ENCODE assay signal across 22 cellular contexts in genomic region chr10:132302911-132303310, GRCh38.
"Had no signal": no experiment of that assay in that cellular context is flagged by ENCODE, and none has a peak within 500 bp of the region (broad histone marks: within the 10 kb centered on the region; RNA-seq: fewer than 3 reads in every experiment).

No MANE protein-coding gene starts in this region.

- H3K27me3 Mint-ChIP-seq: activated CD8-positive, alpha-beta T cell treated with anti-CD3 and anti-CD28 coated beads for 36 hours; T-helper 17 cell had no signal

- H2AFZ ChIP-seq: parathyroid adenoma had no signal

- H3K9ac ChIP-seq: parathyroid adenoma had no signal

- H3K9me3 ChIP-seq: colonic mucosa, gastrocnemius medialis, left ventricle myocardium inferior, neutrophil, transverse colon, vagina had no signal

- H3K36me3 ChIP-seq: colonic mucosa, gastrocnemius medialis, left ventricle myocardium inferior, neutrophil, transverse colon, vagina had no signal

- H3K9me3 Mint-ChIP-seq: activated CD8-positive, alpha-beta T cell treated with anti-CD3 and anti-CD28 coated beads for 36 hours; activated naive CD4-positive, alpha-beta T cell treated with anti-CD3 and anti-CD28 coated beads, Interleukin-2, amount 50 U/mL, for 72 hours; activated T-cell treated with anti-CD3 and anti-CD28 coated beads, Interleukin-2, amount 50 U/mL, for 24 hours had no signal

- H3K27ac Mint-ChIP-seq: activated CD8-positive, alpha-beta T cell treated with anti-CD3 and anti-CD28 coated beads for 36 hours; activated naive CD4-positive, alpha-beta T cell treated with anti-CD3 and anti-CD28 coated beads, Interleukin-2, amount 50 U/mL, for 72 hours; activated T-cell treated with anti-CD3 and anti-CD28 coated beads, Interleukin-2, amount 50 U/mL, for 24 hours had no signal

- H3K36me3 Mint-ChIP-seq: naive thymus-derived CD4-positive, alpha-beta T cell had no signal

- H3K4me3 ChIP-seq: colonic mucosa, gastrocnemius medialis, left ventricle myocardium inferior, transverse colon, vagina had no signal

- ATAC-seq: activated CD8-positive, alpha-beta T cell treated with anti-CD3 and anti-CD28 coated beads for 36 hours; activated naive CD4-positive, alpha-beta T cell treated with anti-CD3 and anti-CD28 coated beads, Interleukin-2, amount 50 U/mL, for 72 hours; gastrocnemius medialis; naive thymus-derived CD4-positive, alpha-beta T cell; stimulated activated naive CD8-positive, alpha-beta T cell treated with anti-CD3 and anti-CD28 coated beads, Interleukin-15, Interleukin-2, amounts not matched to agents 100 U/mL and 50 U/mL, for 24 hours; T-helper 17 cell had no signal

- H3K27me3 ChIP-seq: colonic mucosa, vagina had no signal

- DNase-seq: activated CD4-positive, alpha-beta T cell treated with anti-CD3 and anti-CD28 coated beads for 48 hours; activated CD8-positive, alpha-beta T cell treated with anti-CD3 and anti-CD28 coated beads for 36 hours; activated T-cell treated with anti-CD3 and anti-CD28 coated beads, Interleukin-2, amount 50 U/mL, for 24 hours; amniotic stem cell; caudate nucleus; colonic mucosa; gastrocnemius medialis; left ventricle myocardium inferior; mesenchymal stem cell; naive thymus-derived CD4-positive, alpha-beta T cell; stimulated activated CD4-positive, alpha-beta T cell treated with anti-CD3 and anti-CD28 coated beads, Interleukin-12 subunit alpha, Interleukin-12 subunit beta, amount 100 ng/mL, for 4 hours; stimulated activated CD4-positive, alpha-beta T cell treated with anti-CD3 and anti-CD28 coated beads, Interleukin-1b, Interleukin-23, amount 100 ng/mL, for 48 hours; stimulated activated CD8-positive, alpha-beta memory T cell treated with anti-CD3 and anti-CD28 coated beads, Interleukin-4, amount 100 ng/mL, for 48 hours; stimulated activated naive CD8-positive, alpha-beta T cell treated with anti-CD3 and anti-CD28 coated beads, Interleukin-15, Interleukin-2, amounts not matched to agents 100 U/mL and 50 U/mL, for 24 hours; substantia nigra; T-helper 17 cell; transverse colon had no signal

- H3K27ac ChIP-seq: colonic mucosa, gastrocnemius medialis, left ventricle myocardium inferior, neutrophil, parathyroid adenoma, transverse colon, vagina, VCaP had no signal

- H3K4me3 Mint-ChIP-seq: activated CD8-positive, alpha-beta T cell treated with anti-CD3 and anti-CD28 coated beads for 36 hours; activated T-cell treated with anti-CD3 and anti-CD28 coated beads, Interleukin-2, amount 50 U/mL, for 24 hours; naive thymus-derived CD4-positive, alpha-beta T cell; T-helper 17 cell had no signal
